In genomic region chr3:17558565-17558964, GRCh38 we compare ENCODE assay signal across 10 cellular contexts.
"Had no signal": no experiment of that assay in that cellular context is flagged by ENCODE, and none has a peak within 500 bp of the region (broad histone marks: within the 10 kb centered on the region; RNA-seq: fewer than 3 reads in every experiment).

No MANE protein-coding gene starts in this region.

- H3K9me3 ChIP-seq: HAP-1 had no signal

- ATAC-seq: GM23338 had no signal

- H3K4me2 ChIP-seq: GM23338 had no signal

- FAIRE-seq: H1, H54 had no signal

- H3K9ac ChIP-seq: GM23248 had no signal

- H2AFZ ChIP-seq: GM23248, GM23338 had no signal

- H3K4me3 ChIP-seq: GM23248, GM23338, HAP-1 had no signal

- H3K27ac ChIP-seq: GM23248 had no signal

- DNase-seq: GM23248, GOT3, H7, H9, HCEC 1CT, HFFc6 had no signal

- H3K36me3 ChIP-seq: HAP-1 had no signal
